ENCODE assay signal across 21 cellular contexts in genomic region chr5:66603164-66603563, GRCh38. TPM values are rescaled to one million over a fixed set of nuclear protein-coding genes. Genes with fewer than 3 reads are reported as not detected.
DNase-seq lines count a peak whose midpoint lies in the region; ATAC-seq, FAIRE-seq and TF ChIP-seq lines count a peak whose summit lies in the region.
"Had no signal": no experiment of that assay in that cellular context is flagged by ENCODE, and none has a peak within 500 bp of the region (broad histone marks: within the 10 kb centered on the region; RNA-seq: fewer than 3 reads in every experiment).

No MANE protein-coding gene starts in this region.

- POLR2A ChIA-PET in RWPE1 (lab: Yijun Ruan, JAX; ENCODE audit: low non-redundant PET) = no interaction called here

- no peaks in the 10 kb centered on the region for H3K36me3 ChIP-seq in bronchial epithelial cell (ENCODE audit: control insufficient read depth, insufficient read depth, low read length)
- no peaks in the 10 kb centered on the region for H3K36me3 ChIP-seq in subcutaneous abdominal adipose tissue (ENCODE audit: control insufficient read depth in 5 of 5, insufficient read depth in 5 of 5, low read length in 5 of 5)
- H3K36me3 ChIP-seq: BLaER1 treated with 17β-estradiol and CSF1 and Interleukin-3, amounts not matched to agents 10 nM and 100 nM had no signal

- H3K4me3 ChIP-seq in bronchial epithelial cell (ENCODE audit: low read depth, low read length) = no peak overlapping the region
- no peak overlapping the region for H3K4me3 ChIP-seq in subcutaneous abdominal adipose tissue (ENCODE audit: low read depth in 1 of 5, low read length in 5 of 5)
- H3K4me3 ChIP-seq: A549; BLaER1 treated with 17β-estradiol and CSF1 and Interleukin-3, amounts not matched to agents 10 nM and 100 nM had no signal

- CTCF ChIA-PET in RWPE1 (lab: Yijun Ruan, JAX) = no interaction called here

- no peak for TF ChIP-seq CTCF in bronchial epithelial cell (IDR thresholded peaks at IDR 0.05; ENCODE audit: insufficient read depth, low read length, severe bottlenecking)
- no peak for TF ChIP-seq CTCF in RWPE1 (conservative IDR thresholded peaks at IDR 0.05; ENCODE audit: low read depth)

- no peak for FAIRE-seq in bronchial epithelial cell (lab: Jason Lieb, UNC)
- FAIRE-seq: A549, D721Med, G401.6, GM12891, GM18507, GM19239 had no signal

- ATAC-seq in esophagus mucosa = peak; percentile 72
- no peak for ATAC-seq in HG02588 (IDR thresholded peaks at IDR 0.05; ENCODE audit: unreplicated experiment)
- ATAC-seq: A549; CD8-positive, alpha-beta T cell had no signal

- peak overlapping the region in 2 of 5 donors; percentile 29 to 77 for H3K9ac ChIP-seq in subcutaneous abdominal adipose tissue (ENCODE audit: low read length in 5 of 5)
- H3K9ac ChIP-seq: BLaER1 treated with 17β-estradiol and CSF1 and Interleukin-3, amounts not matched to agents 10 nM and 100 nM had no signal

- no peaks in the 10 kb centered on the region for H3K9me3 ChIP-seq in subcutaneous abdominal adipose tissue (ENCODE audit: control insufficient read depth in 5 of 5, low read length in 5 of 5)
- H3K9me3 ChIP-seq: A549; BLaER1 treated with 17β-estradiol and CSF1 and Interleukin-3, amounts not matched to agents 10 nM and 100 nM; Caco-2 had no signal

- H3K4me1 ChIP-seq in subcutaneous abdominal adipose tissue (ENCODE audit: control insufficient read depth in 5 of 5, insufficient read depth in 5 of 5, low read length in 5 of 5) = peaks cover 2 to 73% (median 38%) of the 10 kb centered on the region in 5 donors
- H3K4me1 ChIP-seq: A549; BLaER1 treated with 17β-estradiol and CSF1 and Interleukin-3, amounts not matched to agents 10 nM and 100 nM; Caco-2 had no signal

- peaks cover 3% of the 10 kb centered on the region for H3K27me3 ChIP-seq in bronchial epithelial cell (ENCODE audit: control insufficient read depth, insufficient read depth, low read length)
- H3K27me3 ChIP-seq in subcutaneous abdominal adipose tissue (ENCODE audit: control insufficient read depth in 5 of 5, insufficient read depth in 4 of 5, low read length in 5 of 5) = peaks cover 0 to 6% (median 2%) of the 10 kb centered on the region in 5 donors

- H3K27ac ChIP-seq in subcutaneous abdominal adipose tissue (ENCODE audit: low read depth, low read length) = peak overlapping the region; percentile 92
- H3K27ac ChIP-seq in RWPE1 = no peak overlapping the region
- H3K27ac ChIP-seq: 22Rv1; A549; BLaER1 treated with 17β-estradiol and CSF1 and Interleukin-3, amounts not matched to agents 10 nM and 100 nM; C4-2B had no signal

- DNase-seq in bronchial epithelial cell (ENCODE audit: low read depth) = peak; percentile 38
- DNase-seq in RWPE1 (ENCODE audit: low spot score) = no peak
- DNase-seq: AML-193; Caco-2; Calu3; CD4-positive, alpha-beta T cell; CD8-positive, alpha-beta T cell; DMS79 treated with DMSO at 0.1 percent for 48 hours; GF-D8 had no signal

RNA-seq across cellular contexts. Expression of gene MAST4, which starts 7.0 kb away (rescaled TPM):
- 10.3 and 21.1 TPM in 2 replicates for total RNA-seq in bronchial epithelial cell
- total RNA-seq in esophagus mucosa = 106 TPM
